12 cellular contexts compared by ENCODE assay signal in genomic region chr13:39776439-39776838, GRCh38.
DNase-seq lines count a peak whose midpoint lies in the region; ATAC-seq, FAIRE-seq and TF ChIP-seq lines count a peak whose summit lies in the region.
"Had no signal": no experiment of that assay in that cellular context is flagged by ENCODE, and none has a peak within 500 bp of the region (broad histone marks: within the 10 kb centered on the region; RNA-seq: fewer than 3 reads in every experiment).

No MANE protein-coding gene starts in this region.

- peaks cover 8% of the 10 kb centered on the region for H3F3A ChIP-seq in smooth muscle cell (ENCODE audit: low read depth)

- H3K9ac ChIP-seq in GM12878 (ENCODE audit: control insufficient read depth, insufficient read depth, low read length) (no peak overlapping the region), smooth muscle cell (ENCODE audit: low read depth) (peak overlapping the region; percentile 91)
- H3K9ac ChIP-seq: BLaER1 treated with 17β-estradiol and CSF1 and Interleukin-3, amounts not matched to agents 10 nM and 100 nM had no signal

- SMC1A ChIA-PET in GM12878 (lab: Charles Lee; ENCODE audit: uncharacterized antibody, unreplicated experiment), result interaction anchor here (1.0 to 1.3 kb wide), 3 partner anchors 9 to 73 kb away, joined by 3 to 4 read pairs (median 3); no protein-coding TSS in a partner anchor

- TF ChIP-seq RAD21 in GM12878 (IDR thresholded peaks at IDR 0.05; ENCODE audit: insufficient read depth, low read depth, low read length), result no peak

- peaks cover 6% of the 10 kb centered on the region for H3K9me3 Mint-ChIP-seq in activated T-cell treated with anti-CD3 and anti-CD28 coated beads, Interleukin-2, amount 50 U/mL, for 4 hours
- H3K9me3 Mint-ChIP-seq in activated CD8-positive, alpha-beta memory T cell treated with anti-CD3 and anti-CD28 coated beads, Interleukin-2, amount 10 ng/mL, durations not matched to agents 7 days and 5 days (ENCODE audit: low read depth), result peaks cover 2% of the 10 kb centered on the region

- no peak overlapping the region; the same call in 1 of the 2 replicates for H2AFZ ChIP-seq in GM12878 (ENCODE audit: control insufficient read depth, low read depth, low read length)
- no peak overlapping the region for H2AFZ ChIP-seq in smooth muscle cell (ENCODE audit: low read depth)

- H3K27me3 ChIP-seq in GM12878 (replicated peaks in 1 of 2; ENCODE audit: control insufficient read depth in 2 of 2, insufficient read depth in 2 of 2, low read length in 1 of 2), result no peaks in the 10 kb centered on the region
- H3K27me3 ChIP-seq in smooth muscle cell (ENCODE audit: low read depth), result no peaks in the 10 kb centered on the region
- H3K27me3 ChIP-seq: BLaER1 treated with 17β-estradiol and CSF1 and Interleukin-3, amounts not matched to agents 10 nM and 100 nM had no signal

- peaks cover 45% of the 10 kb centered on the region for H3K4me1 Mint-ChIP-seq in activated T-cell treated with anti-CD3 and anti-CD28 coated beads, Interleukin-2, amount 50 U/mL, for 4 hours (ENCODE audit: low read depth)
- H3K4me1 Mint-ChIP-seq in activated CD8-positive, alpha-beta memory T cell treated with anti-CD3 and anti-CD28 coated beads, Interleukin-2, amount 10 ng/mL, durations not matched to agents 7 days and 5 days, result peaks cover 27% of the 10 kb centered on the region

- no peaks in the 10 kb centered on the region for H3K27me3 Mint-ChIP-seq in activated T-cell treated with anti-CD3 and anti-CD28 coated beads, Interleukin-2, amount 50 U/mL, for 4 hours (ENCODE audit: low read depth)
- no peaks in the 10 kb centered on the region for H3K27me3 Mint-ChIP-seq in activated CD8-positive, alpha-beta memory T cell treated with anti-CD3 and anti-CD28 coated beads, Interleukin-2, amount 10 ng/mL, durations not matched to agents 7 days and 5 days

- no peaks in the 10 kb centered on the region for H3K79me2 ChIP-seq in GM12878 (ENCODE audit: control insufficient read depth, insufficient read depth, low read length)
- H3K79me2 ChIP-seq in smooth muscle cell (ENCODE audit: low read depth), result no peaks in the 10 kb centered on the region

- H3K4me3 Mint-ChIP-seq in activated T-cell treated with anti-CD3 and anti-CD28 coated beads, Interleukin-2, amount 50 U/mL, for 4 hours, result no peak overlapping the region
- H3K4me3 Mint-ChIP-seq in activated CD8-positive, alpha-beta memory T cell treated with anti-CD3 and anti-CD28 coated beads, Interleukin-2, amount 10 ng/mL, durations not matched to agents 7 days and 5 days, result no peak overlapping the region

- BruUV-seq in GM12878 (replicated peaks; lab: Mats Ljungman, UMichigan), result no TSS peak

- TF ChIP-seq CTCF in GM12878 (IDR thresholded peaks at IDR 0.05 in 2 of 3, conservative IDR thresholded peaks at IDR 0.05 in 1 of 3; ENCODE audit: control insufficient read depth in 2 of 3, extremely low read depth in 1 of 3, insufficient read depth in 1 of 3, low read depth in 3 of 3, low read length in 3 of 3) (no peak), smooth muscle cell (IDR thresholded peaks at IDR 0.05; ENCODE audit: borderline replicate concordance, insufficient read depth, poor library complexity, severe bottlenecking) (no peak)

- no peak overlapping the region for H3K27ac ChIP-seq in GM12878 (ENCODE audit: control insufficient read depth, insufficient read depth)
- peak overlapping the region; percentile 100 for H3K27ac ChIP-seq in smooth muscle cell (ENCODE audit: low read depth)

- H4K20me1 ChIP-seq in GM12878 (ENCODE audit: control insufficient read depth, insufficient read depth) (no peaks in the 10 kb centered on the region), smooth muscle cell (ENCODE audit: low read depth) (no peaks in the 10 kb centered on the region)
- H4K20me1 ChIP-seq: BLaER1 treated with 17β-estradiol and CSF1 and Interleukin-3, amounts not matched to agents 10 nM and 100 nM had no signal

- ATAC-seq in activated T-cell treated with anti-CD3 and anti-CD28 coated beads, Interleukin-2, amount 50 U/mL, for 4 hours, result peak; percentile 78 to 83
- ATAC-seq in HG02981 (IDR thresholded peaks at IDR 0.05; ENCODE audit: unreplicated experiment), result peak; percentile 52
- peak; percentile 90 for ATAC-seq in GM12878
- no peak for ATAC-seq in activated CD8-positive, alpha-beta memory T cell treated with anti-CD3 and anti-CD28 coated beads, Interleukin-2, amount 10 ng/mL, durations not matched to agents 7 days and 5 days
- ATAC-seq: sciatic nerve had no signal

- no peaks in the 10 kb centered on the region for H3K36me3 ChIP-seq in GM12878 (ENCODE audit: control insufficient read depth in 2 of 2, insufficient read depth in 2 of 2, low read length in 1 of 2)
- H3K36me3 ChIP-seq in smooth muscle cell (ENCODE audit: low read depth), result no peaks in the 10 kb centered on the region
- H3K36me3 ChIP-seq: BLaER1 treated with 17β-estradiol and CSF1 and Interleukin-3, amounts not matched to agents 10 nM and 100 nM had no signal

- DNase-seq in activated T-cell treated with anti-CD3 and anti-CD28 coated beads, Interleukin-2, amount 50 U/mL, for 4 hours, result no peak
- DNase-seq in activated T-cell treated with anti-CD3 and anti-CD28 coated beads, Interleukin-2, amount 50 U/mL, for 48 hours, result no peak
- DNase-seq in GM12878 (ENCODE audit: low read depth, low spot score) (no peak), smooth muscle cell (lab: John Stamatoyannopoulos, UW; ENCODE audit: unreplicated experiment) (no peak), frontal cortex (ENCODE audit: low spot score in 2 of 2) (no peak), COLO829 (ENCODE audit: low spot score) (no peak)
- DNase-seq in activated CD8-positive, alpha-beta memory T cell treated with anti-CD3 and anti-CD28 coated beads, Interleukin-2, amount 10 ng/mL, durations not matched to agents 7 days and 5 days, result no peak
- DNase-seq: left ventricle myocardium superior had no signal

- intact Hi-C loops in GM12878 (cut with micrococcal nuclease; ENCODE audit: unreplicated experiment), result loop anchor here (5.0 kb wide), 1 partner anchor 906 kb away; no protein-coding TSS in a partner anchor

- H3K4me2 ChIP-seq in GM12878 (ENCODE audit: control insufficient read depth, insufficient read depth), result no peak overlapping the region
- H3K4me2 ChIP-seq in smooth muscle cell, result peak overlapping the region; percentile 67

- POLR2A ChIA-PET in GM12878 (lab: Charles Lee), result no interaction called here

- peaks cover 6% of the 10 kb centered on the region for H3K36me3 Mint-ChIP-seq in activated T-cell treated with anti-CD3 and anti-CD28 coated beads, Interleukin-2, amount 50 U/mL, for 4 hours (ENCODE audit: insufficient read depth)
- H3K36me3 Mint-ChIP-seq in activated CD8-positive, alpha-beta memory T cell treated with anti-CD3 and anti-CD28 coated beads, Interleukin-2, amount 10 ng/mL, durations not matched to agents 7 days and 5 days, result peaks cover 7% of the 10 kb centered on the region

- H3K9me3 ChIP-seq in GM12878 (replicated peaks; ENCODE audit: control insufficient read depth, insufficient read depth, low read length) (no peaks in the 10 kb centered on the region; the same call in 2 of the 3 replicates), smooth muscle cell (replicated peaks; ENCODE audit: low read depth) (no peaks in the 10 kb centered on the region)

- WGBS in GM12878 (ENCODE audit: insufficient coverage, insufficient replicate concordance, low lambda C conversion rate, missing lambda C conversion rate), result 33% methylated on average over 3 of the region's 3 CpGs
- 9% methylated on average over 3 of the region's 3 CpGs for WGBS in smooth muscle cell (ENCODE audit: low lambda C conversion rate)

- no peak overlapping the region for H3K27ac Mint-ChIP-seq in activated CD8-positive, alpha-beta memory T cell treated with anti-CD3 and anti-CD28 coated beads, Interleukin-2, amount 10 ng/mL, durations not matched to agents 7 days and 5 days

- in situ Hi-C loops in GM12878 (cut with MboI), result loop anchor here (10.0 kb wide), 1 partner anchor 908 kb away; no protein-coding TSS in a partner anchor

- H3K4me1 ChIP-seq in GM12878 (ENCODE audit: control insufficient read depth, insufficient read depth, low read length) (no peaks in the 10 kb centered on the region), smooth muscle cell (ENCODE audit: low read depth) (peaks cover 12% of the 10 kb centered on the region)

- RAD21 ChIA-PET in GM12878 (lab: Charles Lee; ENCODE audit: unreplicated experiment), result interaction anchor here (1.0 to 1.3 kb wide), 3 partner anchors 88 to 906 kb away, joined by 3 read pairs; no protein-coding TSS in a partner anchor

- no peak for TF ChIP-seq EP300 in GM12878 (IDR thresholded peaks at IDR 0.05; ENCODE audit: borderline replicate concordance in 1 of 2, control insufficient read depth in 1 of 2, low read depth in 2 of 2, low read length in 2 of 2)

- FAIRE-seq in GM12878 (lab: Jason Lieb, UNC), result no peak
- FAIRE-seq in frontal cortex (lab: Jason Lieb, UNC), result no peak
- FAIRE-seq: colon had no signal

- TF ChIP-seq POLR2A in GM12878 (IDR thresholded peaks at IDR 0.05; ENCODE audit: low read depth, low read length), result no peak

- H3K4me3 ChIP-seq in GM12878 (no peak overlapping the region), smooth muscle cell (no peak overlapping the region)
- H3K4me3 ChIP-seq: BLaER1 treated with 17β-estradiol and CSF1 and Interleukin-3, amounts not matched to agents 10 nM and 100 nM had no signal

- CTCF ChIA-PET in GM12878 (lab: Yijun Ruan, JAX), result interaction anchor here (0.9 to 1.8 kb wide), 5 partner anchors 9 to 906 kb away, joined by 3 to 9 read pairs (median 4); no protein-coding TSS in a partner anchor
- CTCF ChIA-PET in activated CD8-positive, alpha-beta memory T cell treated with anti-CD3 and anti-CD28 coated beads, Interleukin-2, amount 10 ng/mL, durations not matched to agents 7 days and 5 days (lab: Charles Lee), result no interaction called here

TF ChIP-seq in GM12878, 131 proteins besides CTCF, POLR2A, EP300 and RAD21:
- TF ChIP-seq IKZF1 (conservative IDR thresholded peaks at IDR 0.05) (no peak), BCL11A (IDR thresholded peaks at IDR 0.05; ENCODE audit: low read depth, low read length) (0 out of 2 replicates have a peak, but pooled peaks have one; percentile 22), NFIC (IDR thresholded peaks at IDR 0.05; ENCODE audit: low read depth, low read length) (peak; percentile 51; the same call in 1 of the 2 replicates), ZNF274 (IDR thresholded peaks at IDR 0.05; ENCODE audit: insufficient read depth, insufficient read length) (no peak), RUNX3 (IDR thresholded peaks at IDR 0.05; ENCODE audit: low read length) (peak; percentile 54; the same call in 1 of the 2 replicates), TCF7 (IDR thresholded peaks at IDR 0.05; ENCODE audit: borderline replicate concordance) (peak; percentile 34; the same call in 1 of the 2 replicates)
